ENCODE assay signal across 1 cellular context in genomic region chr16:14399397-14400284, GRCh38.
A peak's percentile ranks its signal among the peaks of the same experiment; 100 is the strongest.
TF ChIP-seq lines count a peak whose summit lies in the region.

No MANE protein-coding gene starts in this region.

TF ChIP-seq in A549, 52 proteins besides CTCF, POLR2A, EP300 and RAD21 (continued from another document):
- TF ChIP-seq MAX (IDR thresholded peaks at IDR 0.05) (peak; percentile 69), USF2 (IDR thresholded peaks at IDR 0.05) (no peak), POLR2AphosphoS2 (conservative IDR thresholded peaks at IDR 0.05; ENCODE audit: low read length) (no peak)
TF ChIP-seq in A549: peak in this region for 11.
